8 cellular contexts compared by ENCODE assay signal in genomic region chr9:83623634-83623991, GRCh38. TPM values are rescaled to one million over a fixed set of nuclear protein-coding genes. Genes with fewer than 3 reads are reported as not detected.
DNase-seq lines count a peak whose midpoint lies in the region; ATAC-seq lines count a peak whose summit lies in the region.

No MANE protein-coding gene starts in this region.

- H3K4me1 ChIP-seq in CD4-positive, alpha-beta memory T cell (ENCODE audit: insufficient read depth, low read length) = peaks cover 24% of the 10 kb centered on the region
- H3K4me1 ChIP-seq in right cardiac atrium (ENCODE audit: control insufficient read depth, insufficient read depth, low read length) = no peaks in the 10 kb centered on the region
- H3K4me1 ChIP-seq in skeletal muscle tissue (ENCODE audit: control insufficient read depth in 3 of 3, insufficient read depth in 3 of 3, low read length in 3 of 3) = peaks cover 6 to 8% (median 7%) of the 10 kb centered on the region in 3 donors

- H3K4me3 Mint-ChIP-seq in CD4-positive, alpha-beta memory T cell = peak overlapping the region; percentile 80 to 95 (median 93)
- peak overlapping the region; percentile 91 for H3K4me3 Mint-ChIP-seq in activated T-helper 1 cell treated with anti-CD3 and anti-CD28 coated beads, Interleukin-12 subunit alpha, Interleukin-12 subunit beta, Interleukin-2, Interleukin-4 antibody, amounts not matched to agents 30 ng/mL and 10 ng/mL and 1 ng/mL, durations not matched to agents 14 hours and 24 hours and 36 hours

- intact Hi-C loops in CD4-positive, alpha-beta memory T cell (cut with micrococcal nuclease) = loop anchor here (1.0 to 2.0 kb wide), 4 partner anchors 84 to 357 kb away; partner anchors contain the start of genes HNRNPK, KIF27, RMI1 and UBQLN1
- intact Hi-C loops in activated T-helper 1 cell treated with anti-CD3 and anti-CD28 coated beads, Interleukin-12 subunit alpha, Interleukin-12 subunit beta, Interleukin-2, Interleukin-4 antibody, amounts not matched to agents 30 ng/mL and 10 ng/mL and 1 ng/mL, durations not matched to agents 14 hours and 24 hours and 36 hours (cut with micrococcal nuclease) = loop anchor here (1.0 to 5.0 kb wide), 5 partner anchors 85 to 674 kb away; partner anchors contain the start of genes GKAP1, HNRNPK and RMI1
- intact Hi-C loops in right cardiac atrium (cut with DNase I) = loop anchor here in 1 of 4 donors (10.0 kb wide), 1 partner anchor 81 kb away; the partner anchor contains the start of gene UBQLN1

- H3K9ac ChIP-seq in skeletal muscle tissue (ENCODE audit: low read depth in 1 of 3, low read length in 3 of 3) = peak overlapping the region; percentile 68 to 82 (median 69)

- peaks cover 21 to 41% (median 33%) of the 10 kb centered on the region in 4 donors for H3K4me1 Mint-ChIP-seq in CD4-positive, alpha-beta memory T cell
- H3K4me1 Mint-ChIP-seq in activated T-helper 1 cell treated with anti-CD3 and anti-CD28 coated beads, Interleukin-12 subunit alpha, Interleukin-12 subunit beta, Interleukin-2, Interleukin-4 antibody, amounts not matched to agents 30 ng/mL and 10 ng/mL and 1 ng/mL, durations not matched to agents 14 hours and 24 hours and 36 hours (ENCODE audit: low read depth) = peaks cover 44% of the 10 kb centered on the region

- H3K36me3 Mint-ChIP-seq in CD4-positive, alpha-beta memory T cell = peaks cover 0 to 17% of the 10 kb centered on the region in 2 donors
- peaks cover 7% of the 10 kb centered on the region for H3K36me3 Mint-ChIP-seq in activated T-helper 1 cell treated with anti-CD3 and anti-CD28 coated beads, Interleukin-12 subunit alpha, Interleukin-12 subunit beta, Interleukin-2, Interleukin-4 antibody, amounts not matched to agents 30 ng/mL and 10 ng/mL and 1 ng/mL, durations not matched to agents 14 hours and 24 hours and 36 hours (ENCODE audit: low read depth)

- peak in 3 of 5 donors; percentile 11 to 38 (median 22) for DNase-seq in CD4-positive, alpha-beta memory T cell
- DNase-seq in activated T-helper 1 cell treated with anti-CD3 and anti-CD28 coated beads, Interleukin-12 subunit alpha, Interleukin-12 subunit beta, Interleukin-2, Interleukin-4 antibody, amounts not matched to agents 30 ng/mL and 10 ng/mL and 1 ng/mL, durations not matched to agents 14 hours and 24 hours and 36 hours (ENCODE audit: low spot score) = no peak
- DNase-seq in right cardiac atrium (no peak), SW 1271 (lab: John Stamatoyannopoulos, UW) (no peak)
- no peak for DNase-seq in stimulated activated CD4-positive, alpha-beta T cell treated with anti-CD3 and anti-CD28 coated beads, Interleukin-12 subunit alpha, Interleukin-12 subunit beta, amount 100 ng/mL, for 4 hours

- H3K4me3 ChIP-seq in CD4-positive, alpha-beta memory T cell (ENCODE audit: low read length in 2 of 2) = peak overlapping the region; percentile 30 to 63
- H3K4me3 ChIP-seq in right cardiac atrium (ENCODE audit: low read length) = peak overlapping the region; percentile 83
- peak overlapping the region; percentile 68 to 77 (median 73) for H3K4me3 ChIP-seq in skeletal muscle tissue (ENCODE audit: low read length in 3 of 3)

- H3K27ac Mint-ChIP-seq in CD4-positive, alpha-beta memory T cell = peak overlapping the region; percentile 85 to 97 (median 93)
- peak overlapping the region; percentile 85 for H3K27ac Mint-ChIP-seq in activated T-helper 1 cell treated with anti-CD3 and anti-CD28 coated beads, Interleukin-12 subunit alpha, Interleukin-12 subunit beta, Interleukin-2, Interleukin-4 antibody, amounts not matched to agents 30 ng/mL and 10 ng/mL and 1 ng/mL, durations not matched to agents 14 hours and 24 hours and 36 hours

- peak; percentile 28 for ATAC-seq in GM19438 (IDR thresholded peaks at IDR 0.05; ENCODE audit: low read depth, unreplicated experiment)
- ATAC-seq in HG03469 (IDR thresholded peaks at IDR 0.05; ENCODE audit: unreplicated experiment) = peak; percentile 17
- peak; percentile 10 to 23 for ATAC-seq in right cardiac atrium

- H3K27me3 ChIP-seq in CD4-positive, alpha-beta memory T cell (ENCODE audit: insufficient read depth, low read length) = no peaks in the 10 kb centered on the region
- H3K27me3 ChIP-seq in right cardiac atrium (ENCODE audit: control insufficient read depth, insufficient read depth) (no peaks in the 10 kb centered on the region), skeletal muscle tissue (ENCODE audit: control insufficient read depth in 3 of 3, insufficient read depth in 3 of 3, low read length in 3 of 3) (no peaks in the 10 kb centered on the region)

- peaks cover 0 to 1% (median 0%) of the 10 kb centered on the region in 8 donors for H3K9me3 Mint-ChIP-seq in CD4-positive, alpha-beta memory T cell
- H3K9me3 Mint-ChIP-seq in activated T-helper 1 cell treated with anti-CD3 and anti-CD28 coated beads, Interleukin-12 subunit alpha, Interleukin-12 subunit beta, Interleukin-2, Interleukin-4 antibody, amounts not matched to agents 30 ng/mL and 10 ng/mL and 1 ng/mL, durations not matched to agents 14 hours and 24 hours and 36 hours = no peaks in the 10 kb centered on the region

- H3K27me3 Mint-ChIP-seq in CD4-positive, alpha-beta memory T cell = no peaks in the 10 kb centered on the region
- H3K27me3 Mint-ChIP-seq in activated T-helper 1 cell treated with anti-CD3 and anti-CD28 coated beads, Interleukin-12 subunit alpha, Interleukin-12 subunit beta, Interleukin-2, Interleukin-4 antibody, amounts not matched to agents 30 ng/mL and 10 ng/mL and 1 ng/mL, durations not matched to agents 14 hours and 24 hours and 36 hours (ENCODE audit: insufficient read depth) = peaks cover 10% of the 10 kb centered on the region

- CTCF ChIA-PET in CD4-positive, alpha-beta memory T cell (lab: Charles Lee; ENCODE audit: partially characterized antibody) = interaction anchor here (0.9 to 3.8 kb wide), 9 partner anchors 9 to 296 kb away, joined by 3 to 27 read pairs (median 4); partner anchors contain the start of gene KIF27

- 3% methylated on average over 5 of the region's 5 CpGs for WGBS in right cardiac atrium

- peak overlapping the region; percentile 82 for H3K27ac ChIP-seq in CD4-positive, alpha-beta memory T cell (ENCODE audit: low read depth, low read length)
- H3K27ac ChIP-seq in right cardiac atrium (ENCODE audit: low read length) (peak overlapping the region; percentile 57), skeletal muscle tissue (ENCODE audit: low read depth, low read length) (peak overlapping the region; percentile 50)

- POLR2A ChIA-PET in CD4-positive, alpha-beta memory T cell (lab: Charles Lee; ENCODE audit: partially characterized antibody) = interaction anchor here (0.8 to 3.4 kb wide), 14 partner anchors 9 to 357 kb away, joined by 3 to 59 read pairs (median 7); partner anchors contain the start of genes HNRNPK, KIF27, RMI1 and UBQLN1

- no peaks in the 10 kb centered on the region for H3K9me3 ChIP-seq in CD4-positive, alpha-beta memory T cell (ENCODE audit: control insufficient read depth in 1 of 2, low read length in 2 of 2)
- H3K9me3 ChIP-seq in right cardiac atrium (ENCODE audit: control insufficient read depth, low read length) = no peaks in the 10 kb centered on the region
- H3K9me3 ChIP-seq in skeletal muscle tissue (ENCODE audit: control insufficient read depth in 3 of 3, low read length in 3 of 3) = no peaks in the 10 kb centered on the region

- H3K36me3 ChIP-seq in CD4-positive, alpha-beta memory T cell (ENCODE audit: insufficient read depth, low read length) = no peaks in the 10 kb centered on the region
- peaks cover 0 to 8% (median 3%) of the 10 kb centered on the region in 3 donors for H3K36me3 ChIP-seq in skeletal muscle tissue (ENCODE audit: control insufficient read depth in 3 of 3, insufficient read depth in 3 of 3, low read length in 3 of 3)

RNA-seq across cellular contexts. Expression of gene IDNK, which starts 0.7 kb away (rescaled TPM):
- total RNA-seq in CD4-positive, alpha-beta memory T cell = 10 to 100 TPM; 10.1 to 10.2 TPM
- polyA plus RNA-seq in CD4-positive, alpha-beta memory T cell = 10 to 100 TPM; 18.8 to 24.9 TPM
- 4.5 and 6.3 TPM in 2 replicates for total RNA-seq in activated T-helper 1 cell treated with anti-CD3 and anti-CD28 coated beads, Interleukin-12 subunit alpha, Interleukin-12 subunit beta, Interleukin-2, Interleukin-4 antibody, amounts not matched to agents 30 ng/mL and 10 ng/mL and 1 ng/mL, durations not matched to agents 14 hours and 24 hours and 36 hours
- total RNA-seq in right cardiac atrium = 1 to 10 TPM; 2.8 to 5.1 (median 4.1) TPM
- polyA plus RNA-seq in right cardiac atrium = 6.3 TPM
- total RNA-seq in skeletal muscle tissue = 3.1 TPM

Comparison
In these comparisons a context has a peak if more than half of its experiments do, and no peak if none do; other contexts are left out.
1. DNase-seq: peak in CD4-positive, alpha-beta memory T cell (3 of 5); none in activated T-helper 1 cell treated with anti-CD3 and anti-CD28 coated beads, Interleukin-12 subunit alpha, Interleukin-12 subunit beta, Interleukin-2, Interleukin-4 antibody, amounts not matched to agents 30 ng/mL and 10 ng/mL and 1 ng/mL, durations not matched to agents 14 hours and 24 hours and 36 hours (single experiment), right cardiac atrium (0 of 3), SW 1271 (0 of 2) and stimulated activated CD4-positive, alpha-beta T cell treated with anti-CD3 and anti-CD28 coated beads, Interleukin-12 subunit alpha, Interleukin-12 subunit beta, amount 100 ng/mL, for 4 hours (single experiment).
2. Peak in every context shown above with its lines, with median percentiles within 50 percentile points of each other: H3K27ac ChIP-seq, H3K4me3 ChIP-seq and ATAC-seq.